ENCODE assay signal across 1 cellular context in the genomic region with DNA sequence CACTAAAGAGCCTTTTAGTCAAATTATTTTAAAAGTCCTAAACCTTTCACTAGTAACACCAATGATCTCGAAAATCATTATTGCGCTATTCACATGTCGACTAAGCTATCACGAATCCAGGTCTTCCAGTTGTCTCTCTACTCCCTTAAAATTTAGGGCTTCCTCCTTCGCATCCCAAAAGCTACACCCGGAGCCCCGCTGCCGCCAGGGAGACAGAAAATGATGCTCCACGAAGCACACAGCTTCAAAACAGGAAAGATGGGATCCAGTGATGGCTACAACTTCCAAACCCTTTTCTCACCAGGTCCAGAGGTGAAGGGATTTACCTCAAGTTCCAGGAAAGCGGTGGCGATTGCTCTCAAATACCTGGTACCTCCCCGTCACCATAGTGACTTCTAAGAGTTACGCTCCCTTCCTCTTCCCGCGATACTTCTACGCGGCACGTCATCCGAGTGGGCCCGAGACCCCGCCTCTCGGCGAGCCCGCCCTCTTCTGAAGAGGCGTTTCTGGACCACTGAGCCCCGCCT.
TF ChIP-seq lines count a peak whose summit lies in the region.

A gene (minus strand): TSS at position 406 of the 527 bp plus-strand sequence. CDS start 14,625 bp downstream, outside the sequence.

TF ChIP-seq in HepG2, 621 proteins besides CTCF, POLR2A, EP300 and RAD21 (continued from another document):
- peak; percentile 72; the same call in 1 of the 2 replicates for TF ChIP-seq YEATS2 (CRISPR knock-in tag; IDR thresholded peaks at IDR 0.05; ENCODE audit: borderline replicate concordance)
- no peak for TF ChIP-seq LCORL (IDR thresholded peaks at IDR 0.05)
- peak; percentile 48; the same call in 1 of the 2 replicates for TF ChIP-seq LCORL (CRISPR knock-in tag; IDR thresholded peaks at IDR 0.05)
- no peak for TF ChIP-seq TBL1XR1 (IDR thresholded peaks at IDR 0.05; ENCODE audit: borderline replicate concordance, low read length, partially characterized antibody)
- TF ChIP-seq SP4 (CRISPR knock-in tag; IDR thresholded peaks at IDR 0.05): peak; percentile 80
- no peak; the same call in 1 of the 2 replicates for TF ChIP-seq ERF (CRISPR knock-in tag; IDR thresholded peaks at IDR 0.05)
- no peak; the same call in 1 of the 2 replicates for TF ChIP-seq GATAD2A (CRISPR knock-in tag; IDR thresholded peaks at IDR 0.05)
- TF ChIP-seq CEBPG (CRISPR knock-in tag; IDR thresholded peaks at IDR 0.05): 0 out of 2 replicates have a peak, but pooled peaks have one; percentile 5
- TF ChIP-seq, protein P1, sequence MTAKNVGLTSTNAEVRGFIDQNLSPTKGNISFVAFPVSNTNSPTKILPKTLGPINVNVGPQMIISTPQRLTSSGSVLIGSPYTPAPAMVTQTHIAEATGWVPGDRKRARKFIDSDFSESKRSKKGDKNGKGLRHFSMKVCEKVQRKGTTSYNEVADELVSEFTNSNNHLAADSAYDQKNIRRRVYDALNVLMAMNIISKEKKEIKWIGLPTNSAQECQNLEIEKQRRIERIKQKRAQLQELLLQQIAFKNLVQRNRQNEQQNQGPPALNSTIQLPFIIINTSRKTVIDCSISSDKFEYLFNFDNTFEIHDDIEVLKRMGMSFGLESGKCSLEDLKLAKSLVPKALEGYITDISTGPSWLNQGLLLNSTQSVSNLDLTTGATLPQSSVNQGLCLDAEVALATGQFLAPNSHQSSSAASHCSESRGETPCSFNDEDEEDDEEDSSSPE (CRISPR knock-in tag; IDR thresholded peaks at IDR 0.05): no peak
- TF ChIP-seq CREM (IDR thresholded peaks at IDR 0.05): peak; percentile 90
- peak; percentile 23; the same call in 1 of the 2 replicates for TF ChIP-seq CREM (CRISPR knock-in tag; IDR thresholded peaks at IDR 0.05)
- no peak for TF ChIP-seq FOXK2 (IDR thresholded peaks at IDR 0.05)
- TF ChIP-seq ZNF350 (CRISPR knock-in tag; IDR thresholded peaks at IDR 0.05; ENCODE audit: borderline replicate concordance, low read depth): 0 out of 2 replicates have a peak, but pooled peaks have one; percentile 39
- no peak for TF ChIP-seq ZFP41 (CRISPR knock-in tag; IDR thresholded peaks at IDR 0.05; ENCODE audit: borderline replicate concordance)
- TF ChIP-seq PCBP2 (optimal IDR thresholded peaks at IDR 0.05; ENCODE audit: low read depth, low read length, poor library complexity, severe bottlenecking): no peak
- TF ChIP-seq, protein P2, sequence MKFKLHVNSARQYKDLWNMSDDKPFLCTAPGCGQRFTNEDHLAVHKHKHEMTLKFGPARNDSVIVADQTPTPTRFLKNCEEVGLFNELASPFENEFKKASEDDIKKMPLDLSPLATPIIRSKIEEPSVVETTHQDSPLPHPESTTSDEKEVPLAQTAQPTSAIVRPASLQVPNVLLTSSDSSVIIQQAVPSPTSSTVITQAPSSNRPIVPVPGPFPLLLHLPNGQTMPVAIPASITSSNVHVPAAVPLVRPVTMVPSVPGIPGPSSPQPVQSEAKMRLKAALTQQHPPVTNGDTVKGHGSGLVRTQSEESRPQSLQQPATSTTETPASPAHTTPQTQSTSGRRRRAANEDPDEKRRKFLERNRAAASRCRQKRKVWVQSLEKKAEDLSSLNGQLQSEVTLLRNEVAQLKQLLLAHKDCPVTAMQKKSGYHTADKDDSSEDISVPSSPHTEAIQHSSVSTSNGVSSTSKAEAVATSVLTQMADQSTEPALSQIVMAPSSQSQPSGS (CRISPR knock-in tag; IDR thresholded peaks at IDR 0.05): 0 out of 2 replicates have a peak, but pooled peaks have one; percentile 39
- no peak; the same call in 1 of the 2 replicates for TF ChIP-seq REPIN1 (CRISPR knock-in tag; IDR thresholded peaks at IDR 0.05; ENCODE audit: borderline replicate concordance, low read depth)
- TF ChIP-seq CCAR2 (optimal IDR thresholded peaks at IDR 0.05; ENCODE audit: low read depth, low read length): no peak
- peak; percentile 6; the same call in 1 of the 2 replicates for TF ChIP-seq SOX5 (CRISPR knock-in tag; IDR thresholded peaks at IDR 0.05; ENCODE audit: borderline replicate concordance)
- peak; percentile 90 for TF ChIP-seq ATF1 (CRISPR knock-in tag; IDR thresholded peaks at IDR 0.05)
- TF ChIP-seq ARNT (IDR thresholded peaks at IDR 0.05): no peak
- no peak for TF ChIP-seq HMG20A (CRISPR knock-in tag; IDR thresholded peaks at IDR 0.05; ENCODE audit: borderline replicate concordance)
- TF ChIP-seq, protein P3, sequence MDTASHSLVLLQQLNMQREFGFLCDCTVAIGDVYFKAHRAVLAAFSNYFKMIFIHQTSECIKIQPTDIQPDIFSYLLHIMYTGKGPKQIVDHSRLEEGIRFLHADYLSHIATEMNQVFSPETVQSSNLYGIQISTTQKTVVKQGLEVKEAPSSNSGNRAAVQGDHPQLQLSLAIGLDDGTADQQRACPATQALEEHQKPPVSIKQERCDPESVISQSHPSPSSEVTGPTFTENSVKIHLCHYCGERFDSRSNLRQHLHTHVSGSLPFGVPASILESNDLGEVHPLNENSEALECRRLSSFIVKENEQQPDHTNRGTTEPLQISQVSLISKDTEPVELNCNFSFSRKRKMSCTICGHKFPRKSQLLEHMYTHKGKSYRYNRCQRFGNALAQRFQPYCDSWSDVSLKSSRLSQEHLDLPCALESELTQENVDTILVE (CRISPR knock-in tag; IDR thresholded peaks at IDR 0.05): no peak
- TF ChIP-seq POGZ (CRISPR knock-in tag; IDR thresholded peaks at IDR 0.05): peak; percentile 57; the same call in 1 of the 2 replicates
- TF ChIP-seq, protein P4, sequence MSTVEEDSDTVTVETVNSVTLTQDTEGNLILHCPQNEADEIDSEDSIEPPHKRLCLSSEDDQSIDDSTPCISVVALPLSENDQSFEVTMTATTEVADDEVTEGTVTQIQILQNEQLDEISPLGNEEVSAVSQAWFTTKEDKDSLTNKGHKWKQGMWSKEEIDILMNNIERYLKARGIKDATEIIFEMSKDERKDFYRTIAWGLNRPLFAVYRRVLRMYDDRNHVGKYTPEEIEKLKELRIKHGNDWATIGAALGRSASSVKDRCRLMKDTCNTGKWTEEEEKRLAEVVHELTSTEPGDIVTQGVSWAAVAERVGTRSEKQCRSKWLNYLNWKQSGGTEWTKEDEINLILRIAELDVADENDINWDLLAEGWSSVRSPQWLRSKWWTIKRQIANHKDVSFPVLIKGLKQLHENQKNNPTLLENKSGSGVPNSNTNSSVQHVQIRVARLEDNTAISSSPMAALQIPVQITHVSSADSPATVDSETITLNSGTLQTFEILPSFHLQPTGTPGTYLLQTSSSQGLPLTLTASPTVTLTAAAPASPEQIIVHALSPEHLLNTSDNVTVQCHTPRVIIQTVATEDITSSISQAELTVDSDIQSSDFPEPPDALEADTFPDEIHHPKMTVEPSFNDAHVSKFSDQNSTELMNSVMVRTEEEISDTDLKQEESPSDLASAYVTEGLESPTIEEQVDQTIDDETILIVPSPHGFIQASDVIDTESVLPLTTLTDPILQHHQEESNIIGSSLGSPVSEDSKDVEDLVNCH (CRISPR knock-in tag; IDR thresholded peaks at IDR 0.05): no peak
- TF ChIP-seq GTF3A (CRISPR knock-in tag; conservative IDR thresholded peaks at IDR 0.05): no peak
- TF ChIP-seq, protein P5, sequence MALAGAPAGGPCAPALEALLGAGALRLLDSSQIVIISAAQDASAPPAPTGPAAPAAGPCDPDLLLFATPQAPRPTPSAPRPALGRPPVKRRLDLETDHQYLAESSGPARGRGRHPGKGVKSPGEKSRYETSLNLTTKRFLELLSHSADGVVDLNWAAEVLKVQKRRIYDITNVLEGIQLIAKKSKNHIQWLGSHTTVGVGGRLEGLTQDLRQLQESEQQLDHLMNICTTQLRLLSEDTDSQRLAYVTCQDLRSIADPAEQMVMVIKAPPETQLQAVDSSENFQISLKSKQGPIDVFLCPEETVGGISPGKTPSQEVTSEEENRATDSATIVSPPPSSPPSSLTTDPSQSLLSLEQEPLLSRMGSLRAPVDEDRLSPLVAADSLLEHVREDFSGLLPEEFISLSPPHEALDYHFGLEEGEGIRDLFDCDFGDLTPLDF (CRISPR knock-in tag; IDR thresholded peaks at IDR 0.05): no peak
- TF ChIP-seq, protein P6, sequence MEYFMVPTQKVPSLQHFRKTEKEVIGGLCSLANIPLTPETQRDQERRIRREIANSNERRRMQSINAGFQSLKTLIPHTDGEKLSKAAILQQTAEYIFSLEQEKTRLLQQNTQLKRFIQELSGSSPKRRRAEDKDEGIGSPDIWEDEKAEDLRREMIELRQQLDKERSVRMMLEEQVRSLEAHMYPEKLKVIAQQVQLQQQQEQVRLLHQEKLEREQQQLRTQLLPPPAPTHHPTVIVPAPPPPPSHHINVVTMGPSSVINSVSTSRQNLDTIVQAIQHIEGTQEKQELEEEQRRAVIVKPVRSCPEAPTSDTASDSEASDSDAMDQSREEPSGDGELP (IDR thresholded peaks at IDR 0.05; ENCODE audit: borderline replicate concordance, low read depth): no peak
- TF ChIP-seq CBX2 (IDR thresholded peaks at IDR 0.05; ENCODE audit: low read depth, low read length): no peak
- TF ChIP-seq CBX2 (CRISPR knock-in tag; IDR thresholded peaks at IDR 0.05; ENCODE audit: low read depth): no peak
- TF ChIP-seq ZNF253 (CRISPR knock-in tag; IDR thresholded peaks at IDR 0.05; ENCODE audit: borderline replicate concordance): no peak
- no peak for TF ChIP-seq CENPT (CRISPR knock-in tag; IDR thresholded peaks at IDR 0.05; ENCODE audit: low read depth)
- 0 out of 2 replicates have a peak, but pooled peaks have one; percentile 5 for TF ChIP-seq RARA (CRISPR knock-in tag; IDR thresholded peaks at IDR 0.05)
- 0 out of 2 replicates have a peak, but pooled peaks have one; percentile 19 for TF ChIP-seq ELF1 (CRISPR knock-in tag; IDR thresholded peaks at IDR 0.05)
- TF ChIP-seq ZNF614 (CRISPR knock-in tag; IDR thresholded peaks at IDR 0.05; ENCODE audit: borderline replicate concordance): peak; percentile 63; the same call in 1 of the 2 replicates
- TF ChIP-seq, protein P7, sequence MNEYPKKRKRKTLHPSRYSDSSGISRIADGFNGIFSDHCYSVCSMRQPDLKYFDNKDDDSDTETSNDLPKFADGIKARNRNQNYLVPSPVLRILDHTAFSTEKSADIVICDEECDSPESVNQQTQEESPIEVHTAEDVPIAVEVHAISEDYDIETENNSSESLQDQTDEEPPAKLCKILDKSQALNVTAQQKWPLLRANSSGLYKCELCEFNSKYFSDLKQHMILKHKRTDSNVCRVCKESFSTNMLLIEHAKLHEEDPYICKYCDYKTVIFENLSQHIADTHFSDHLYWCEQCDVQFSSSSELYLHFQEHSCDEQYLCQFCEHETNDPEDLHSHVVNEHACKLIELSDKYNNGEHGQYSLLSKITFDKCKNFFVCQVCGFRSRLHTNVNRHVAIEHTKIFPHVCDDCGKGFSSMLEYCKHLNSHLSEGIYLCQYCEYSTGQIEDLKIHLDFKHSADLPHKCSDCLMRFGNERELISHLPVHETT (CRISPR knock-in tag; conservative IDR thresholded peaks at IDR 0.05): no peak
- TF ChIP-seq, protein P8, sequence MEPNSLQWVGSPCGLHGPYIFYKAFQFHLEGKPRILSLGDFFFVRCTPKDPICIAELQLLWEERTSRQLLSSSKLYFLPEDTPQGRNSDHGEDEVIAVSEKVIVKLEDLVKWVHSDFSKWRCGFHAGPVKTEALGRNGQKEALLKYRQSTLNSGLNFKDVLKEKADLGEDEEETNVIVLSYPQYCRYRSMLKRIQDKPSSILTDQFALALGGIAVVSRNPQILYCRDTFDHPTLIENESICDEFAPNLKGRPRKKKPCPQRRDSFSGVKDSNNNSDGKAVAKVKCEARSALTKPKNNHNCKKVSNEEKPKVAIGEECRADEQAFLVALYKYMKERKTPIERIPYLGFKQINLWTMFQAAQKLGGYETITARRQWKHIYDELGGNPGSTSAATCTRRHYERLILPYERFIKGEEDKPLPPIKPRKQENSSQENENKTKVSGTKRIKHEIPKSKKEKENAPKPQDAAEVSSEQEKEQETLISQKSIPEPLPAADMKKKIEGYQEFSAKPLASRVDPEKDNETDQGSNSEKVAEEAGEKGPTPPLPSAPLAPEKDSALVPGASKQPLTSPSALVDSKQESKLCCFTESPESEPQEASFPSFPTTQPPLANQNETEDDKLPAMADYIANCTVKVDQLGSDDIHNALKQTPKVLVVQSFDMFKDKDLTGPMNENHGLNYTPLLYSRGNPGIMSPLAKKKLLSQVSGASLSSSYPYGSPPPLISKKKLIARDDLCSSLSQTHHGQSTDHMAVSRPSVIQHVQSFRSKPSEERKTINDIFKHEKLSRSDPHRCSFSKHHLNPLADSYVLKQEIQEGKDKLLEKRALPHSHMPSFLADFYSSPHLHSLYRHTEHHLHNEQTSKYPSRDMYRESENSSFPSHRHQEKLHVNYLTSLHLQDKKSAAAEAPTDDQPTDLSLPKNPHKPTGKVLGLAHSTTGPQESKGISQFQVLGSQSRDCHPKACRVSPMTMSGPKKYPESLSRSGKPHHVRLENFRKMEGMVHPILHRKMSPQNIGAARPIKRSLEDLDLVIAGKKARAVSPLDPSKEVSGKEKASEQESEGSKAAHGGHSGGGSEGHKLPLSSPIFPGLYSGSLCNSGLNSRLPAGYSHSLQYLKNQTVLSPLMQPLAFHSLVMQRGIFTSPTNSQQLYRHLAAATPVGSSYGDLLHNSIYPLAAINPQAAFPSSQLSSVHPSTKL (CRISPR knock-in tag; IDR thresholded peaks at IDR 0.05): peak; percentile 22; the same call in 1 of the 2 replicates
- TF ChIP-seq KMT2B (CRISPR knock-in tag; IDR thresholded peaks at IDR 0.05): peak; percentile 79; the same call in 1 of the 2 replicates
- TF ChIP-seq HIVEP1 (CRISPR knock-in tag; IDR thresholded peaks at IDR 0.05): no peak
- TF ChIP-seq CHD2 (IDR thresholded peaks at IDR 0.05; ENCODE audit: low read depth, low read length): peak; percentile 95
- TF ChIP-seq CREB1 (IDR thresholded peaks at IDR 0.05): peak; percentile 90
- TF ChIP-seq CREB1 (CRISPR knock-in tag; IDR thresholded peaks at IDR 0.05): peak; percentile 95
- TF ChIP-seq, protein P9, sequence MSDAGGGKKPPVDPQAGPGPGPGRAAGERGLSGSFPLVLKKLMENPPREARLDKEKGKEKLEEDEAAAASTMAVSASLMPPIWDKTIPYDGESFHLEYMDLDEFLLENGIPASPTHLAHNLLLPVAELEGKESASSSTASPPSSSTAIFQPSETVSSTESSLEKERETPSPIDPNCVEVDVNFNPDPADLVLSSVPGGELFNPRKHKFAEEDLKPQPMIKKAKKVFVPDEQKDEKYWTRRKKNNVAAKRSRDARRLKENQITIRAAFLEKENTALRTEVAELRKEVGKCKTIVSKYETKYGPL (CRISPR knock-in tag; IDR thresholded peaks at IDR 0.05): no peak
